Comparison of ENCODE assay signal across 19 cellular contexts in the genomic region with DNA sequence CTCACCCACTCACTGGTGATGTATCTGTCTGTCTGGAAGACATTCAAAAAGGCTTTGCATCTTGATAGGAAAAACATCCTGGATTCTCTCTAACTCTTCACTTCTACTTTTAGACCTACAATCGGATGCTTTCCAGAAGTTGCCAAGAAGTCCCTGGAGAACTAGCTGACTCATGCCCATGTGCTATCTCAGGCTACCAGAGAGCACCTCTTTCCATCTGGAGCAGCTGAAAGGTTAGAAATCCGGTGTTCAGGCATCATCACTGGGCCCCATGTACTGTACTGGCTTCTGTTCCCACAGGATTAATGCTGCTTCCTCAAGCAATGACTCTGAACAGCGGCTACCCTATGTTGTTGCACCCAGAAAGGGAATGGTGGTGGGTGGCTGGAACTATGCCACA.
DNase-seq lines count a peak whose midpoint lies in the region; ATAC-seq, FAIRE-seq and TF ChIP-seq lines count a peak whose summit lies in the region.
"Had no signal": no experiment of that assay in that cellular context is flagged by ENCODE, and none has a peak within 500 bp of the region (broad histone marks: within the 10 kb centered on the region; RNA-seq: fewer than 3 reads in every experiment).

No MANE protein-coding gene starts in this region.

- H3K9me3 Mint-ChIP-seq in neural progenitor cell (no peaks in the 10 kb centered on the region), natural killer cell (peaks cover 0 to 2% of the 10 kb centered on the region in 2 donors)

- H3K9ac ChIP-seq in K562 (ENCODE audit: insufficient read depth in 1 of 2, low read depth in 2 of 2, low read length in 2 of 2) (no peak overlapping the region), neural progenitor cell (no peak overlapping the region)

- TF ChIP-seq POLR2A in K562 (conservative IDR thresholded peaks at IDR 0.05), result no peak

- H3K27ac ChIP-seq in K562 (ENCODE audit: extremely low read depth, low read depth, low read length) (peak overlapping the region; percentile 33; the same call in 1 of the 3 replicates), SJCRH30 (no peak overlapping the region), neural progenitor cell (no peak overlapping the region)
- H3K27ac ChIP-seq: heart right ventricle had no signal

- H3K27me3 Mint-ChIP-seq in neural progenitor cell (ENCODE audit: insufficient read depth, low read depth) (peaks cover 2% of the 10 kb centered on the region), natural killer cell (ENCODE audit: low read depth in 2 of 2) (no peaks in the 10 kb centered on the region)
- H3K27me3 Mint-ChIP-seq: activated CD4-positive, alpha-beta T cell treated with anti-CD3 and anti-CD28 coated beads for 36 hours had no signal

- peaks cover 4% of the 10 kb centered on the region for H3K4me1 Mint-ChIP-seq in neural progenitor cell
- peaks cover 22 to 23% of the 10 kb centered on the region in 2 donors for H3K4me1 Mint-ChIP-seq in natural killer cell

- no peaks in the 10 kb centered on the region for H3F3A ChIP-seq in neural progenitor cell (ENCODE audit: low read depth)

- ATAC-seq in K562, result peak; percentile 82
- ATAC-seq in natural killer cell, result no peak
- ATAC-seq: activated CD4-positive, alpha-beta T cell treated with anti-CD3 and anti-CD28 coated beads for 36 hours had no signal

- H3K27ac Mint-ChIP-seq in neural progenitor cell (no peak overlapping the region), natural killer cell (no peak overlapping the region)
- H3K27ac Mint-ChIP-seq: activated CD4-positive, alpha-beta T cell treated with anti-CD3 and anti-CD28 coated beads for 36 hours had no signal

- H3K4me3 Mint-ChIP-seq in neural progenitor cell (no peak overlapping the region), natural killer cell (no peak overlapping the region)
- H3K4me3 Mint-ChIP-seq: activated CD4-positive, alpha-beta T cell treated with anti-CD3 and anti-CD28 coated beads for 36 hours had no signal

- intact Hi-C loops in K562 (cut with micrococcal nuclease), result no loop called here
- intact Hi-C loops in natural killer cell (cut with micrococcal nuclease), result no loop called here

- TF ChIP-seq RAD21 in K562 (CRISPR knock-in tag; conservative IDR thresholded peaks at IDR 0.05 in 1 of 2, IDR thresholded peaks at IDR 0.05 in 1 of 2), result no peak

- H3K4me1 ChIP-seq in K562 (replicated peaks in 1 of 2; ENCODE audit: control insufficient read depth in 2 of 2, insufficient read depth in 2 of 2, low read length in 2 of 2) (peaks cover 0 to 15% of the 10 kb centered on the region in 2 experiments; a peak in 3 of 5 replicates), SJCRH30 (no peaks in the 10 kb centered on the region), neural progenitor cell (no peaks in the 10 kb centered on the region)
- H3K4me1 ChIP-seq: heart right ventricle had no signal

- H3K79me2 ChIP-seq in K562 (ENCODE audit: control insufficient read depth, insufficient read depth, low read length), result no peaks in the 10 kb centered on the region
- H3K79me2 ChIP-seq in neural progenitor cell (ENCODE audit: low read depth), result no peaks in the 10 kb centered on the region

- H3K4me2 ChIP-seq in K562 (ENCODE audit: insufficient read depth, low read length), result peak overlapping the region; percentile 32
- no peak overlapping the region for H3K4me2 ChIP-seq in neural progenitor cell
- H3K4me2 ChIP-seq: smooth muscle cell had no signal

- no peaks in the 10 kb centered on the region for H3K9me1 ChIP-seq in K562 (ENCODE audit: control insufficient read depth, insufficient read depth, low read length)

- no peak overlapping the region for H2AFZ ChIP-seq in K562 (ENCODE audit: low read depth, low read length)
- H2AFZ ChIP-seq in neural progenitor cell (replicated peaks), result no peak overlapping the region

- in situ Hi-C loops in K562 (cut with MboI), result no loop called here

- H3K36me3 ChIP-seq in K562 (ENCODE audit: control insufficient read depth, insufficient read depth, low read length) (peaks cover 94% of the 10 kb centered on the region), SJCRH30 (peaks cover 7% of the 10 kb centered on the region; the same call in 1 of the 2 replicates), neural progenitor cell (no peaks in the 10 kb centered on the region)

- peak; percentile 57 for FAIRE-seq in K562 (lab: Jason Lieb, UNC)
- FAIRE-seq: endometrium had no signal

- H3K27me3 ChIP-seq in K562 (ENCODE audit: control insufficient read depth in 2 of 2, insufficient read depth in 2 of 2, low read length in 2 of 2) (no peaks in the 10 kb centered on the region), SJCRH30 (no peaks in the 10 kb centered on the region), neural progenitor cell (no peaks in the 10 kb centered on the region)
- H3K27me3 ChIP-seq: heart right ventricle had no signal

- WGBS in K562 (ENCODE audit: insufficient coverage, low coverage, missing lambda C conversion rate), result 19% methylated on average over 3 of the region's 3 CpGs

- no TSS peak for BruUV-seq in K562 (replicated peaks; lab: Mats Ljungman, UMichigan)

- H3K36me3 Mint-ChIP-seq in neural progenitor cell (peaks cover 32% of the 10 kb centered on the region), natural killer cell (peaks cover 34% of the 10 kb centered on the region)

- CTCF ChIA-PET in K562 (lab: Yijun Ruan, JAX; ENCODE audit: low intra/inter-chr PET ratio), result no interaction called here

- H4K20me1 ChIP-seq in K562 (replicated peaks; ENCODE audit: control insufficient read depth, insufficient read depth, low read length) (no peaks in the 10 kb centered on the region), neural progenitor cell (ENCODE audit: low read depth) (no peaks in the 10 kb centered on the region)

- peak; percentile 62 for DNase-seq in AG08395 (ENCODE audit: low spot score)
- DNase-seq in GM04503 (ENCODE audit: low read depth), result peak; percentile 39
- peak; percentile 57 to 70 (median 66) for DNase-seq in K562 (ENCODE audit: extremely low read depth in 1 of 4, low spot score in 3 of 4)
- peak; percentile 17 for DNase-seq in middle frontal gyrus (ENCODE audit: extremely low spot score, low spot score)
- no peak for DNase-seq in SJCRH30
- DNase-seq in neural progenitor cell (ENCODE audit: low spot score), result no peak
- DNase-seq in natural killer cell, result no peak
- DNase-seq in NCI-H1694 (lab: John Stamatoyannopoulos, UW), result no peak
- DNase-seq: activated CD4-positive, alpha-beta T cell treated with anti-CD3 and anti-CD28 coated beads for 36 hours; AML-193; heart right ventricle; kidney glomerular epithelial cell; NCI-H1436; NCI-H446; SIG-M5; stimulated activated naive CD4-positive, alpha-beta T cell treated with Interleukin-2 at 50 U/mL for 16 hours; T-helper 9 cell had no signal

- TF ChIP-seq EP300 in K562 (IDR thresholded peaks at IDR 0.05; ENCODE audit: low read length), result peak; percentile 42; the same call in 1 of the 2 replicates

- no peak for TF ChIP-seq CTCF in K562 (IDR thresholded peaks at IDR 0.05 in 2 of 3, conservative IDR thresholded peaks at IDR 0.05 in 1 of 3; ENCODE audit: insufficient read depth in 2 of 3, low read depth in 1 of 3, low read length in 3 of 3)
- TF ChIP-seq CTCF in neural progenitor cell (IDR thresholded peaks at IDR 0.05), result no peak
- no peak for TF ChIP-seq CTCF in natural killer cell (IDR thresholded peaks at IDR 0.05)

- POLR2A ChIA-PET in K562 (lab: Yijun Ruan, JAX), result interaction anchor here (0.9 to 1.2 kb wide), 2 partner anchors 12 to 13 kb away, joined by 3 to 4 read pairs; no protein-coding TSS in a partner anchor

- no peaks in the 10 kb centered on the region; the same call in 1 of the 2 replicates for H3K9me3 ChIP-seq in K562 (replicated peaks; ENCODE audit: control insufficient read depth, insufficient read depth, low read depth, low read length)
- H3K9me3 ChIP-seq in SJCRH30 (replicated peaks), result no peaks in the 10 kb centered on the region
- H3K9me3 ChIP-seq in neural progenitor cell (ENCODE audit: low read depth), result no peaks in the 10 kb centered on the region
- H3K9me3 ChIP-seq: heart right ventricle had no signal

- no peak overlapping the region for H3K4me3 ChIP-seq in K562
- H3K4me3 ChIP-seq in SJCRH30, result no peak overlapping the region
- no peak overlapping the region for H3K4me3 ChIP-seq in neural progenitor cell
- H3K4me3 ChIP-seq: heart right ventricle, smooth muscle cell had no signal

TF ChIP-seq in K562, 482 proteins besides CTCF, POLR2A, EP300 and RAD21 (continues in another document):
- TF ChIP-seq POLR2AphosphoS5 (IDR thresholded peaks at IDR 0.05; ENCODE audit: control insufficient read depth, insufficient read depth, low read depth, low read length), result peak; percentile 63; the same call in 1 of the 2 replicates
- TF ChIP-seq, protein P1, sequence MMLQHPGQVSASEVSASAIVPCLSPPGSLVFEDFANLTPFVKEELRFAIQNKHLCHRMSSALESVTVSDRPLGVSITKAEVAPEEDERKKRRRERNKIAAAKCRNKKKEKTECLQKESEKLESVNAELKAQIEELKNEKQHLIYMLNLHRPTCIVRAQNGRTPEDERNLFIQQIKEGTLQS (IDR thresholded peaks at IDR 0.05), result peak; percentile 47; the same call in 1 of the 2 replicates
- TF ChIP-seq, protein P1 (CRISPR knock-in tag; conservative IDR thresholded peaks at IDR 0.05), result no peak
- TF ChIP-seq ZEB2 (IDR thresholded peaks at IDR 0.05), result 0 out of 2 replicates have a peak, but pooled peaks have one; percentile 28
- TF ChIP-seq, protein P2, sequence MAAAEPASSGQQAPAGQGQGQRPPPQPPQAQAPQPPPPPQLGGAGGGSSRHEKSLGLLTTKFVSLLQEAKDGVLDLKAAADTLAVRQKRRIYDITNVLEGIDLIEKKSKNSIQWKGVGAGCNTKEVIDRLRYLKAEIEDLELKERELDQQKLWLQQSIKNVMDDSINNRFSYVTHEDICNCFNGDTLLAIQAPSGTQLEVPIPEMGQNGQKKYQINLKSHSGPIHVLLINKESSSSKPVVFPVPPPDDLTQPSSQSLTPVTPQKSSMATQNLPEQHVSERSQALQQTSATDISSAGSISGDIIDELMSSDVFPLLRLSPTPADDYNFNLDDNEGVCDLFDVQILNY (CRISPR knock-in tag; IDR thresholded peaks at IDR 0.05), result no peak

Comparison
In these comparisons a context has a peak if more than half of its experiments do, and no peak if none do; other contexts are left out.
1. DNase-seq: peak in AG08395 (single experiment), GM04503 (single experiment), K562 (4 of 4) and middle frontal gyrus (single experiment); none in SJCRH30 (0 of 2), neural progenitor cell (single experiment), natural killer cell (single experiment) and NCI-H1694 (single experiment).